9 cellular contexts compared by ENCODE assay signal in the genomic region with DNA sequence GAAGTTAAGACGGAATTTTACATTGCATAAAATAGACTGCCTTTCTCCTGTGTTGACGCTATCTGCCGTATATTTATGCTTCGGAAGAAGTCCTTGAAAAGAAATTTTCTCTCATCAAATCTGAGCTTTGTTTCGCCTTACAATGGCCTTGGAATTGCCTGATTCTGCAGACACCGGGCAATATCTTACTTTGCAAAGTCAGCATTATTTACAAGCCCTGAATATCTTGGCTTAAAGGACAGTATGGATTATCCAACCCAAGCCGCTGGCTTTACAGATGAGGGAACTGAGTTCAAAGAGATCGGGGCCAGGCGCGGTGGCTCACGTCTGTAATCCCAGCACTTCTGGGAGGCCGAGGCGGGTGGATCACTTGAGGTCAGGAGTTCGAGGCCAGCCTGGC. TPM values are rescaled to one million over a fixed set of nuclear protein-coding genes. Genes with fewer than 3 reads are reported as not detected.
A peak's percentile ranks its signal among the peaks of the same experiment; 100 is the strongest.
DNase-seq lines count a peak whose midpoint lies in the region; ATAC-seq, FAIRE-seq and TF ChIP-seq lines count a peak whose summit lies in the region.
"Had no signal": no experiment of that assay in that cellular context is flagged by ENCODE, and none has a peak within 500 bp of the region (broad histone marks: within the 10 kb centered on the region; RNA-seq: fewer than 3 reads in every experiment).

No MANE protein-coding gene starts in this region.

- H3K9me3 ChIP-seq in right cardiac atrium (ENCODE audit: control insufficient read depth, low read length) (no peaks in the 10 kb centered on the region), adipocyte (ENCODE audit: control insufficient read depth, low read length) (no peaks in the 10 kb centered on the region), muscle layer of duodenum (ENCODE audit: control insufficient read depth in 1 of 2, low read length in 2 of 2) (no peaks in the 10 kb centered on the region), upper lobe of right lung (no peaks in the 10 kb centered on the region)

- intact Hi-C loops in right cardiac atrium (cut with DNase I) (no loop called here), Right ventricle myocardium superior (cut with DNase I) (loop anchor here (5.0 kb wide), 1 partner anchor 65 kb away; the partner anchor contains the start of gene UBE2D3), upper lobe of right lung (cut with DNase I) (no loop called here)

- FAIRE-seq in D721Med (lab: Jason Lieb, UNC) = no peak

- H3K4me3 ChIP-seq in right cardiac atrium (ENCODE audit: low read length) = peak overlapping the region; percentile 83
- H3K4me3 ChIP-seq in adipocyte (ENCODE audit: low read length) = peak overlapping the region; percentile 89
- H3K4me3 ChIP-seq in muscle layer of duodenum (ENCODE audit: low read depth in 1 of 2, low read length in 2 of 2) = peak overlapping the region; percentile 92 to 100
- H3K4me3 ChIP-seq in upper lobe of right lung = peak overlapping the region; percentile 93

- H3K27me3 ChIP-seq in right cardiac atrium (ENCODE audit: control insufficient read depth, insufficient read depth) (no peaks in the 10 kb centered on the region), adipocyte (replicated peaks; ENCODE audit: control insufficient read depth, insufficient read depth, low read length) (no peaks in the 10 kb centered on the region), muscle layer of duodenum (ENCODE audit: low read depth, low read length) (no peaks in the 10 kb centered on the region), upper lobe of right lung (no peaks in the 10 kb centered on the region)

- H3K9ac ChIP-seq in adipocyte (ENCODE audit: low read length) = no peak overlapping the region

- H3K27ac ChIP-seq in right cardiac atrium (ENCODE audit: low read length) (no peak overlapping the region), muscle layer of duodenum (ENCODE audit: low read length) (no peak overlapping the region), upper lobe of right lung (no peak overlapping the region)

- H3K4me1 ChIP-seq in right cardiac atrium (ENCODE audit: control insufficient read depth, insufficient read depth, low read length) = no peaks in the 10 kb centered on the region
- H3K4me1 ChIP-seq in adipocyte (ENCODE audit: control insufficient read depth, insufficient read depth, low read length) = peaks cover 10% of the 10 kb centered on the region
- peaks cover 0 to 6% of the 10 kb centered on the region in 2 donors for H3K4me1 ChIP-seq in muscle layer of duodenum (ENCODE audit: control insufficient read depth in 1 of 2, insufficient read depth in 2 of 2, low read length in 2 of 2)
- H3K4me1 ChIP-seq in upper lobe of right lung = peaks cover 30% of the 10 kb centered on the region

- H3K36me3 ChIP-seq in adipocyte (ENCODE audit: control insufficient read depth, insufficient read depth, low read length, severe bottlenecking) = no peaks in the 10 kb centered on the region
- no peaks in the 10 kb centered on the region for H3K36me3 ChIP-seq in muscle layer of duodenum (ENCODE audit: control insufficient read depth in 1 of 2, insufficient read depth in 2 of 2, low read length in 2 of 2)
- no peaks in the 10 kb centered on the region for H3K36me3 ChIP-seq in upper lobe of right lung

- ATAC-seq in right cardiac atrium (no peak), Right ventricle myocardium superior (ENCODE audit: poor library complexity) (no peak), upper lobe of right lung (no peak), GM21367 (IDR thresholded peaks at IDR 0.05; ENCODE audit: unreplicated experiment) (no peak)

- TF ChIP-seq CTCF in upper lobe of right lung (IDR thresholded peaks at IDR 0.05) (no peak), D721Med (IDR thresholded peaks at IDR 0.05; ENCODE audit: insufficient read depth, missing control alignments) (no peak)

- no peak for DNase-seq in right cardiac atrium
- no peak for DNase-seq in Right ventricle myocardium superior
- no peak for DNase-seq in adipocyte (ENCODE audit: low read depth)
- no peak for DNase-seq in upper lobe of right lung
- no peak for DNase-seq in D721Med (ENCODE audit: insufficient read length, low spot score)
- no peak for DNase-seq in NCI-H1105 treated with DMSO at 0.1 percent for 48 hours (lab: John Stamatoyannopoulos, UW)
- DNase-seq: activated CD8-positive, alpha-beta memory T cell treated with anti-CD3 and anti-CD28 coated beads, Interleukin-2, amount 50 U/mL, for 48 hours had no signal

- 73% methylated on average over 14 of the region's 14 CpGs for WGBS in right cardiac atrium

RNA-seq across cellular contexts. Expression of gene MANBA, which starts 1.1 kb away (rescaled TPM):
- total RNA-seq in right cardiac atrium (10 to 100 TPM; 27.5 to 36.5 (median 31.5) TPM), Right ventricle myocardium superior (22.4 TPM), upper lobe of right lung (56.0 TPM)
- polyA plus RNA-seq in right cardiac atrium = 9.0 TPM
